Comparison of ENCODE assay signal across 16 cellular contexts in genomic region chr2:29573602-29574001, GRCh38.
DNase-seq lines count a peak whose midpoint lies in the region; ATAC-seq and TF ChIP-seq lines count a peak whose summit lies in the region.
"Had no signal": no experiment of that assay in that cellular context is flagged by ENCODE, and none has a peak within 500 bp of the region (broad histone marks: within the 10 kb centered on the region; RNA-seq: fewer than 3 reads in every experiment).

No MANE protein-coding gene starts in this region.

- H3K9ac ChIP-seq in IMR-90 (ENCODE audit: low read depth, low read length): no peak overlapping the region
- H3K9ac ChIP-seq: BLaER1 had no signal

- H2BK15ac ChIP-seq in IMR-90 (ENCODE audit: low read depth, low read length): no peak overlapping the region

- H3K36me3 Mint-ChIP-seq in effector memory CD8-positive, alpha-beta T cell (ENCODE audit: insufficient read depth): no peaks in the 10 kb centered on the region
- no peaks in the 10 kb centered on the region for H3K36me3 Mint-ChIP-seq in activated CD4-positive, alpha-beta memory T cell treated with anti-CD3 and anti-CD28 coated beads for 36 hours
- H3K36me3 Mint-ChIP-seq: CD14-positive monocyte; CD4-positive, alpha-beta memory T cell had no signal

- H2BK5ac ChIP-seq in IMR-90 (ENCODE audit: low read depth, low read length, poor library complexity, severe bottlenecking): no peak overlapping the region

- H4K20me1 ChIP-seq in IMR-90 (ENCODE audit: insufficient read depth, low read length): no peaks in the 10 kb centered on the region
- H4K20me1 ChIP-seq: BLaER1 had no signal

- H3K18ac ChIP-seq in IMR-90 (ENCODE audit: low read depth, low read length): no peak overlapping the region

- H3K4me3 ChIP-seq in IMR-90 (ENCODE audit: insufficient read depth, low read depth, low read length) (no peak overlapping the region), body of pancreas (no peak overlapping the region)
- H3K4me3 ChIP-seq: BLaER1, GM12878, HAP-1 had no signal

- intact Hi-C loops in IMR-90 (cut with micrococcal nuclease): no loop called here
- intact Hi-C loops in body of pancreas (cut with DNase I): no loop called here
- intact Hi-C loops in activated CD4-positive, alpha-beta memory T cell treated with anti-CD3 and anti-CD28 coated beads for 36 hours (cut with micrococcal nuclease): no loop called here

- ATAC-seq in IMR-90 (ENCODE audit: low read depth) (no peak), body of pancreas (peak; percentile 35)
- ATAC-seq in effector memory CD8-positive, alpha-beta T cell (replicated peaks): no peak
- ATAC-seq: GM12878 had no signal

- H3K4me1 Mint-ChIP-seq in effector memory CD8-positive, alpha-beta T cell (ENCODE audit: low read depth in 2 of 2): no peaks in the 10 kb centered on the region
- H3K4me1 Mint-ChIP-seq in activated CD4-positive, alpha-beta memory T cell treated with anti-CD3 and anti-CD28 coated beads for 36 hours (ENCODE audit: low read depth): no peaks in the 10 kb centered on the region
- H3K4me1 Mint-ChIP-seq: CD14-positive monocyte; CD4-positive, alpha-beta memory T cell had no signal

- no peak overlapping the region for H3K4me2 ChIP-seq in IMR-90 (ENCODE audit: low read depth, low read length)
- H3K4me2 ChIP-seq: BLaER1 had no signal

- H3K4me1 ChIP-seq in IMR-90 (ENCODE audit: control insufficient read depth, insufficient read depth, low read length) (no peaks in the 10 kb centered on the region), body of pancreas (peaks cover 14% of the 10 kb centered on the region)
- H3K4me1 ChIP-seq: HAP-1 had no signal

- H3K23ac ChIP-seq in IMR-90 (ENCODE audit: low read depth, low read length): no peak overlapping the region

- TF ChIP-seq CTCF in IMR-90 (conservative IDR thresholded peaks at IDR 0.05; ENCODE audit: low read depth, low read length) (no peak), body of pancreas (IDR thresholded peaks at IDR 0.05) (no peak)

- TF ChIP-seq RAD21 in IMR-90 (IDR thresholded peaks at IDR 0.05; ENCODE audit: low read length): no peak

- BruUV-seq in IMR-90 (replicated peaks; lab: Mats Ljungman, UMichigan): no TSS peak

- dilution Hi-C loops in IMR-90 (cut with HindIII; ENCODE audit: low sequenced_read_pairs, unreplicated experiment): no loop called here

- no peak overlapping the region for H3K4ac ChIP-seq in IMR-90 (ENCODE audit: low read depth, low read length)

- CTCF ChIA-PET in IMR-90 (lab: Yijun Ruan, JAX): no interaction called here
- CTCF ChIA-PET in activated CD4-positive, alpha-beta memory T cell treated with anti-CD3 and anti-CD28 coated beads for 36 hours (lab: Charles Lee): no interaction called here

- peaks cover 23 to 76% of the 10 kb centered on the region in 2 donors for H3K27me3 Mint-ChIP-seq in effector memory CD8-positive, alpha-beta T cell
- peaks cover 2% of the 10 kb centered on the region for H3K27me3 Mint-ChIP-seq in activated CD4-positive, alpha-beta memory T cell treated with anti-CD3 and anti-CD28 coated beads for 36 hours

- H2AK9ac ChIP-seq in IMR-90 (replicated peaks; ENCODE audit: low read depth, low read length, poor library complexity): no peak overlapping the region

- H3K27ac ChIP-seq in IMR-90 (ENCODE audit: insufficient read depth, low read length) (no peak overlapping the region), body of pancreas (no peak overlapping the region)
- H3K27ac ChIP-seq: BLaER1 had no signal

- no peak overlapping the region for H3K27ac Mint-ChIP-seq in effector memory CD8-positive, alpha-beta T cell
- H3K27ac Mint-ChIP-seq in activated CD4-positive, alpha-beta memory T cell treated with anti-CD3 and anti-CD28 coated beads for 36 hours: no peak overlapping the region
- H3K27ac Mint-ChIP-seq: CD14-positive monocyte; CD4-positive, alpha-beta memory T cell had no signal

- no peak overlapping the region for H2AFZ ChIP-seq in IMR-90 (replicated peaks; ENCODE audit: low read length, poor library complexity)

- H4K91ac ChIP-seq in IMR-90 (ENCODE audit: insufficient read depth, low read depth, low read length): no peak overlapping the region

- no peak overlapping the region for H4K5ac ChIP-seq in IMR-90 (ENCODE audit: low read depth, low read length)

- no peak overlapping the region for H2BK20ac ChIP-seq in IMR-90 (ENCODE audit: low read depth, low read length)

- POLR2A ChIA-PET in IMR-90 (lab: Charles Lee; ENCODE audit: unreplicated experiment): no interaction called here
- POLR2A ChIA-PET in activated CD4-positive, alpha-beta memory T cell treated with anti-CD3 and anti-CD28 coated beads for 36 hours (lab: Charles Lee): no interaction called here

- H3K27me3 ChIP-seq in IMR-90 (ENCODE audit: control insufficient read depth, insufficient read depth, low read length): peaks cover 16% of the 10 kb centered on the region
- no peaks in the 10 kb centered on the region for H3K27me3 ChIP-seq in body of pancreas
- H3K27me3 ChIP-seq: BLaER1 had no signal

- TF ChIP-seq POLR2A in IMR-90 (IDR thresholded peaks at IDR 0.05; ENCODE audit: low read depth, low read length) (no peak), body of pancreas (IDR thresholded peaks at IDR 0.05) (no peak)

- WGBS in IMR-90 (ENCODE audit: extremely low coverage in 2 of 2, insufficient read length in 1 of 2), 2 experiments: 67% methylated on average over 2 of the region's 4 CpGs; no CpG with 5 or more reads in 1 of the 2 experiments
- 39 to 52% methylated on average over 4 of the region's 4 CpGs for WGBS in body of pancreas, 2 donors

- no peak for DNase-seq in IMR-90
- DNase-seq in body of pancreas: no peak
- peak; percentile 13 for DNase-seq in kidney tubule cell (ENCODE audit: low spot score)
- no peak for DNase-seq in SK-N-DZ (ENCODE audit: low spot score)
- DNase-seq in SIG-M5 (lab: John Stamatoyannopoulos, UW): no peak
- no peak for DNase-seq in effector memory CD8-positive, alpha-beta T cell
- no peak for DNase-seq in activated CD4-positive, alpha-beta memory T cell treated with anti-CD3 and anti-CD28 coated beads for 36 hours
- DNase-seq: 8988T; CD4-positive, alpha-beta memory T cell; DMS153; DMS79; GF-D8 had no signal

- no peaks in the 10 kb centered on the region for H3K9me3 ChIP-seq in IMR-90 (ENCODE audit: control insufficient read depth, insufficient read depth, low read length)
- no peaks in the 10 kb centered on the region for H3K9me3 ChIP-seq in body of pancreas
- H3K9me3 ChIP-seq: BLaER1, HAP-1 had no signal

- H3K14ac ChIP-seq in IMR-90 (replicated peaks; ENCODE audit: low read depth, low read length): no peak overlapping the region

- no peak overlapping the region for H2AK5ac ChIP-seq in IMR-90 (ENCODE audit: low read depth, low read length)

- H3K9me1 ChIP-seq in IMR-90 (ENCODE audit: insufficient read depth, low read length): no peaks in the 10 kb centered on the region; the same call in 1 of the 2 replicates

- H3K9me3 Mint-ChIP-seq in effector memory CD8-positive, alpha-beta T cell: no peaks in the 10 kb centered on the region
- no peaks in the 10 kb centered on the region for H3K9me3 Mint-ChIP-seq in activated CD4-positive, alpha-beta memory T cell treated with anti-CD3 and anti-CD28 coated beads for 36 hours
- H3K9me3 Mint-ChIP-seq: CD4-positive, alpha-beta memory T cell had no signal

- H3K36me3 ChIP-seq in IMR-90 (ENCODE audit: control insufficient read depth, insufficient read depth, low read length) (no peaks in the 10 kb centered on the region), body of pancreas (replicated peaks in 1 of 2; ENCODE audit: insufficient read depth in 1 of 2, low read depth in 2 of 2) (no peaks in the 10 kb centered on the region)
- H3K36me3 ChIP-seq: BLaER1, HAP-1 had no signal

- no peak overlapping the region for H4K8ac ChIP-seq in IMR-90 (ENCODE audit: low read depth in 2 of 2, low read length in 2 of 2)

- in situ Hi-C loops in IMR-90 (cut with MboI; ENCODE audit: low sequenced_read_pairs): no loop called here

- no peak overlapping the region for H3K4me3 Mint-ChIP-seq in effector memory CD8-positive, alpha-beta T cell
- H3K4me3 Mint-ChIP-seq in activated CD4-positive, alpha-beta memory T cell treated with anti-CD3 and anti-CD28 coated beads for 36 hours: no peak overlapping the region
- H3K4me3 Mint-ChIP-seq: CD14-positive monocyte; CD4-positive, alpha-beta memory T cell had no signal

- H3K56ac ChIP-seq in IMR-90 (ENCODE audit: extremely low read depth, insufficient read depth, low read length): no peak overlapping the region

- no peak overlapping the region for H2BK120ac ChIP-seq in IMR-90 (ENCODE audit: low read depth, low read length)

- no peaks in the 10 kb centered on the region for H3K79me1 ChIP-seq in IMR-90 (ENCODE audit: low read depth in 1 of 2, low read length in 2 of 2)

TF ChIP-seq in IMR-90, 13 proteins besides CTCF, POLR2A, EP300 and RAD21:
- no peak for TF ChIP-seq MAFK (IDR thresholded peaks at IDR 0.05; ENCODE audit: low read depth, low read length)
- TF ChIP-seq BHLHE40 (IDR thresholded peaks at IDR 0.05; ENCODE audit: low read depth, low read length): peak; percentile 25; the same call in 1 of the 2 replicates
